Comparison of ENCODE assay signal across 19 cellular contexts in the genomic region with DNA sequence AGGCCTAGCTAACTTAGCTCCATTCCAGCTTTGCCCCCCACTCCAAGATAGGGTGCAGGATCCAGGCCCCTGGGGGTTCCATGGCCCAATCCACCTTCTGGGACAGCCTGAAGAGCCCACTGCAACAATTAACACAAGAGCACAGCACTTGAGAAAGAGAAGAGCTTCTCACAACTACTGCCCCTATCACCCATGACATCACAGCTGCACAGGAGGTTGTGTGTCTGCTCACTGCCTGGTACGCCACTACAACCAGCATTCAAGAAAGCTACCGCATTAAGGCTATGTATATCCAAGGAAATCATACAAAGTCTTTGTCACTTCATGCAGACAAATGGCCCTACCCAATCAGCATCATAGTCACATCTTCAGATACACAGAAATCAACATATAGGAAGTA.
DNase-seq lines count a peak whose midpoint lies in the region; ATAC-seq and TF ChIP-seq lines count a peak whose summit lies in the region.
"Had no signal": no experiment of that assay in that cellular context is flagged by ENCODE, and none has a peak within 500 bp of the region (broad histone marks: within the 10 kb centered on the region; RNA-seq: fewer than 3 reads in every experiment).

No MANE protein-coding gene starts in this region.

- H3K9ac ChIP-seq in H9 (ENCODE audit: extremely low read depth, insufficient read length, low read length), result no peak overlapping the region

- no peak overlapping the region for H3K56ac ChIP-seq in H9 (ENCODE audit: insufficient read length, low read depth, low read length)

- no peak overlapping the region for H2AFZ ChIP-seq in H9 (ENCODE audit: low read length)

- no peak overlapping the region for H3K4ac ChIP-seq in H9 (ENCODE audit: low read depth, low read length)

- no CpG with 5 or more reads among the region's 2 CpGs for WGBS in H9 (ENCODE audit: extremely low coverage, insufficient read length, low lambda C conversion rate)
- 95 to 97% methylated on average over 2 of the region's 2 CpGs for WGBS in aorta, 2 donors

- no peak overlapping the region for H2BK120ac ChIP-seq in H9 (ENCODE audit: low read depth, low read length, poor library complexity, severe bottlenecking)

- H3K4me1 Mint-ChIP-seq in CD4-positive, alpha-beta T cell (ENCODE audit: low read depth), result peaks cover 52% of the 10 kb centered on the region
- peaks cover 23 to 30% of the 10 kb centered on the region in 2 experiments for H3K4me1 Mint-ChIP-seq in H9
- H3K4me1 Mint-ChIP-seq in T-helper 17 cell, result peaks cover 37% of the 10 kb centered on the region
- peaks cover 39% of the 10 kb centered on the region for H3K4me1 Mint-ChIP-seq in memory B cell
- H3K4me1 Mint-ChIP-seq in activated naive CD4-positive, alpha-beta T cell treated with anti-CD3 and anti-CD28 coated beads, Interleukin-2, amount 10 ng/mL, durations not matched to agents 7 days and 5 days, result peaks cover 39% of the 10 kb centered on the region

- peaks cover 11% of the 10 kb centered on the region; the same call in 1 of the 2 replicates for H3K4me1 ChIP-seq in H9 (ENCODE audit: insufficient read depth, low read length)
- no peaks in the 10 kb centered on the region for H3K4me1 ChIP-seq in aorta (ENCODE audit: control insufficient read depth in 1 of 2, insufficient read depth in 2 of 2, low read length in 2 of 2)

- no peak overlapping the region for H3K14ac ChIP-seq in H9 (ENCODE audit: insufficient read depth, low read length)

- no peak for TF ChIP-seq CTCF in CD4-positive, alpha-beta T cell (IDR thresholded peaks at IDR 0.05)
- TF ChIP-seq CTCF in H9 (conservative IDR thresholded peaks at IDR 0.05) (no peak), GM10248 (IDR thresholded peaks at IDR 0.05; ENCODE audit: control extremely low read depth, extremely low read depth, low read depth, missing control alignments) (no peak)

- H4K20me1 ChIP-seq in H9 (ENCODE audit: control insufficient read depth, insufficient read depth, insufficient read length), result no peaks in the 10 kb centered on the region

- POLR2A ChIA-PET in CD4-positive, alpha-beta T cell (lab: Charles Lee), result interaction anchor here (2.8 kb wide), 1 partner anchor 15 kb away, joined by 11 read pairs; no protein-coding TSS in a partner anchor
- POLR2A ChIA-PET in GM10248 (lab: Yijun Ruan, JAX), result no interaction called here

- H3K36me3 Mint-ChIP-seq in CD4-positive, alpha-beta T cell (ENCODE audit: low read depth), result peaks cover 30% of the 10 kb centered on the region
- no peaks in the 10 kb centered on the region; a peak in 1 of 7 replicates for H3K36me3 Mint-ChIP-seq in H9 (ENCODE audit: insufficient read depth in 1 of 3, low read depth in 3 of 3)
- peaks cover 7% of the 10 kb centered on the region for H3K36me3 Mint-ChIP-seq in T-helper 17 cell (ENCODE audit: low read depth)
- peaks cover 7% of the 10 kb centered on the region for H3K36me3 Mint-ChIP-seq in memory B cell
- H3K36me3 Mint-ChIP-seq in activated naive CD4-positive, alpha-beta T cell treated with anti-CD3 and anti-CD28 coated beads, Interleukin-2, amount 10 ng/mL, durations not matched to agents 7 days and 5 days, result peaks cover 2% of the 10 kb centered on the region

- no peaks in the 10 kb centered on the region for H3K27me3 Mint-ChIP-seq in CD4-positive, alpha-beta T cell
- H3K27me3 Mint-ChIP-seq in H9 (ENCODE audit: low read depth) (no peaks in the 10 kb centered on the region), T-helper 17 cell (no peaks in the 10 kb centered on the region), memory B cell (no peaks in the 10 kb centered on the region)
- H3K27me3 Mint-ChIP-seq in activated naive CD4-positive, alpha-beta T cell treated with anti-CD3 and anti-CD28 coated beads, Interleukin-2, amount 10 ng/mL, durations not matched to agents 7 days and 5 days, result no peaks in the 10 kb centered on the region
- H3K27me3 Mint-ChIP-seq: activated CD4-positive, alpha-beta T cell treated with anti-CD3 and anti-CD28 coated beads for 36 hours; activated CD8-positive, alpha-beta memory T cell treated with anti-CD3 and anti-CD28 coated beads, Interleukin-2, amount 10 ng/mL, durations not matched to agents 7 days and 5 days had no signal

- H3K9me3 Mint-ChIP-seq in CD4-positive, alpha-beta T cell, result peaks cover 4% of the 10 kb centered on the region
- no peaks in the 10 kb centered on the region for H3K9me3 Mint-ChIP-seq in H9
- H3K9me3 Mint-ChIP-seq in memory B cell, result peaks cover 3% of the 10 kb centered on the region
- H3K9me3 Mint-ChIP-seq in activated naive CD4-positive, alpha-beta T cell treated with anti-CD3 and anti-CD28 coated beads, Interleukin-2, amount 10 ng/mL, durations not matched to agents 7 days and 5 days, result no peaks in the 10 kb centered on the region

- H2AK5ac ChIP-seq in H9 (ENCODE audit: insufficient read length, low read length), result no peak overlapping the region

- no peak overlapping the region for H2BK5ac ChIP-seq in H9 (ENCODE audit: insufficient read length, low read length)

- H3K4me2 ChIP-seq in H9 (ENCODE audit: insufficient read depth, insufficient read length, low read length), result peak overlapping the region; percentile 13

- H3T11ph ChIP-seq in H9 (ENCODE audit: low read length), result no peak overlapping the region

- H3K79me2 ChIP-seq in H9 (ENCODE audit: insufficient read depth, low read length), result no peaks in the 10 kb centered on the region; the same call in 1 of the 2 replicates

- H3K27me3 ChIP-seq in CD4-positive, alpha-beta T cell (ENCODE audit: control insufficient read depth, insufficient read depth, low read length), result no peaks in the 10 kb centered on the region
- H3K27me3 ChIP-seq in H9 (ENCODE audit: insufficient read depth, low read length) (no peaks in the 10 kb centered on the region), aorta (ENCODE audit: control insufficient read depth in 1 of 2, insufficient read depth in 2 of 2, low read length in 1 of 2) (no peaks in the 10 kb centered on the region)
- H3K27me3 ChIP-seq: gastroesophageal sphincter, MG63 had no signal

- no peak for ATAC-seq in CD4-positive, alpha-beta T cell (ENCODE audit: poor library complexity)
- ATAC-seq in T-helper 17 cell (no peak), memory B cell (ENCODE audit: low read depth) (no peak), GM18505 (IDR thresholded peaks at IDR 0.05; ENCODE audit: unreplicated experiment) (no peak), aorta (ENCODE audit: low FRiP score) (no peak)

- H4K5ac ChIP-seq in H9 (ENCODE audit: insufficient read length, low read depth, low read length), result no peak overlapping the region

- no peaks in the 10 kb centered on the region for H3K36me3 ChIP-seq in aorta (ENCODE audit: control insufficient read depth in 1 of 2, insufficient read depth in 2 of 2, low read length in 1 of 2)
- H3K36me3 ChIP-seq: gastroesophageal sphincter, MG63 had no signal

- no peak overlapping the region for H4K8ac ChIP-seq in H9 (replicated peaks; ENCODE audit: insufficient read length, low read depth, low read length)

- no peaks in the 10 kb centered on the region for H3K23me2 ChIP-seq in H9 (ENCODE audit: insufficient read length, low read depth, low read length, poor library complexity, severe bottlenecking)

- no peak overlapping the region for H2BK15ac ChIP-seq in H9 (ENCODE audit: low read depth, low read length)

- H2BK12ac ChIP-seq in H9 (ENCODE audit: insufficient read length, low read depth, low read length), result no peak overlapping the region

- no peak for TF ChIP-seq POLR2A in GM18505 (IDR thresholded peaks at IDR 0.05; ENCODE audit: borderline replicate concordance, extremely low read depth, insufficient read depth, insufficient read length)

- H3K4me3 ChIP-seq in aorta (ENCODE audit: low read length in 2 of 2), result no peak overlapping the region
- H3K4me3 ChIP-seq: gastroesophageal sphincter, MG63, psoas muscle had no signal

- no peaks in the 10 kb centered on the region for H3K79me1 ChIP-seq in H9 (ENCODE audit: insufficient read depth, low read depth, low read length, poor library complexity, severe bottlenecking)

- H3K27ac ChIP-seq in CD4-positive, alpha-beta T cell (ENCODE audit: low read depth, low read length), result no peak overlapping the region
- H3K27ac ChIP-seq in H9 (ENCODE audit: insufficient read length, low read depth, low read length), result no peak overlapping the region
- no peak overlapping the region for H3K27ac ChIP-seq in aorta (ENCODE audit: low read depth in 1 of 2, low read length in 2 of 2)
- H3K27ac ChIP-seq: gastroesophageal sphincter, HL-60, psoas muscle had no signal

- H3K4me3 Mint-ChIP-seq in CD4-positive, alpha-beta T cell, result no peak overlapping the region
- H3K4me3 Mint-ChIP-seq in H9, result no peak overlapping the region
- peak overlapping the region; percentile 21 for H3K4me3 Mint-ChIP-seq in T-helper 17 cell
- H3K4me3 Mint-ChIP-seq in memory B cell, result no peak overlapping the region
- no peak overlapping the region for H3K4me3 Mint-ChIP-seq in activated naive CD4-positive, alpha-beta T cell treated with anti-CD3 and anti-CD28 coated beads, Interleukin-2, amount 10 ng/mL, durations not matched to agents 7 days and 5 days
- H3K4me3 Mint-ChIP-seq: activated CD4-positive, alpha-beta T cell treated with anti-CD3 and anti-CD28 coated beads for 36 hours; activated CD8-positive, alpha-beta memory T cell treated with anti-CD3 and anti-CD28 coated beads, Interleukin-2, amount 10 ng/mL, durations not matched to agents 7 days and 5 days; activated T-helper 1 cell treated with anti-CD3 and anti-CD28 coated beads, Interleukin-12 subunit alpha, Interleukin-12 subunit beta, Interleukin-2, Interleukin-4 antibody, amounts not matched to agents 30 ng/mL and 10 ng/mL and 1 ng/mL, durations not matched to agents 14 hours and 24 hours and 36 hours had no signal

- CTCF ChIA-PET in CD4-positive, alpha-beta T cell (lab: Charles Lee), result interaction anchor here (0.8 kb wide), 1 partner anchor 20 kb away, joined by 3 read pairs; no protein-coding TSS in a partner anchor
- CTCF ChIA-PET in activated naive CD4-positive, alpha-beta T cell treated with anti-CD3 and anti-CD28 coated beads, Interleukin-2, amount 10 ng/mL, durations not matched to agents 7 days and 5 days (lab: Charles Lee), result interaction anchor here (0.9 to 1.7 kb wide), 7 partner anchors 13 to 268 kb away, joined by 3 to 4 read pairs (median 4); partner anchors contain the start of gene MYO5A
- CTCF ChIA-PET in GM10248 (lab: Yijun Ruan, JAX), result interaction anchor here (0.8 to 2.4 kb wide), 13 partner anchors 9 to 313 kb away, joined by 3 to 12 read pairs (median 4); no protein-coding TSS in a partner anchor

- intact Hi-C loops in CD4-positive, alpha-beta T cell (cut with DNase I, micrococcal nuclease), result loop anchor here in 1 of 2 experiments (10.0 kb wide), 1 partner anchor 58 kb away; the partner anchor contains the start of gene MYO5A
- intact Hi-C loops in aorta (cut with DNase I), result no loop called here

- DNase-seq in CD4-positive, alpha-beta T cell, result no peak
- DNase-seq in H9 (no peak), T-helper 17 cell (no peak), memory B cell (ENCODE audit: low spot score in 2 of 2) (no peak), aorta (no peak), GM10248 (ENCODE audit: extremely low spot score) (no peak)
- DNase-seq in activated naive CD4-positive, alpha-beta T cell treated with anti-CD3 and anti-CD28 coated beads, Interleukin-2, amount 10 ng/mL, durations not matched to agents 7 days and 5 days, result no peak
- DNase-seq: cerebellar nuclear complex, kidney glomerular epithelial cell, MG63, NCI-H1417 treated with DMSO at 0.1 percent for 48 hours, NCI-H510A had no signal

- no peak overlapping the region for H4K91ac ChIP-seq in H9 (ENCODE audit: insufficient read length, low read depth, low read length)

- no peaks in the 10 kb centered on the region for H3K9me3 ChIP-seq in CD4-positive, alpha-beta T cell (ENCODE audit: control insufficient read depth, low read length)
- H3K9me3 ChIP-seq in H9 (ENCODE audit: control insufficient read depth, low read depth, low read length), result no peaks in the 10 kb centered on the region
- peaks cover 2% of the 10 kb centered on the region for H3K9me3 ChIP-seq in T-helper 17 cell (ENCODE audit: control insufficient read depth, low read length, poor library complexity, severe bottlenecking)
- H3K9me3 ChIP-seq in aorta (ENCODE audit: control insufficient read depth, low read length), result peaks cover 2% of the 10 kb centered on the region
- H3K9me3 ChIP-seq: psoas muscle had no signal

- H3K23ac ChIP-seq in H9 (ENCODE audit: insufficient read length, low read depth, low read length), result no peak overlapping the region

- H3K27ac Mint-ChIP-seq in CD4-positive, alpha-beta T cell, result peak overlapping the region; percentile 77
- peak overlapping the region in 2 of 3 experiments; percentile 3 to 93; a peak in 3 of 7 replicates for H3K27ac Mint-ChIP-seq in H9
- H3K27ac Mint-ChIP-seq in T-helper 17 cell, result peak overlapping the region; percentile 99
- peak overlapping the region; percentile 22 for H3K27ac Mint-ChIP-seq in memory B cell
- H3K27ac Mint-ChIP-seq in activated naive CD4-positive, alpha-beta T cell treated with anti-CD3 and anti-CD28 coated beads, Interleukin-2, amount 10 ng/mL, durations not matched to agents 7 days and 5 days, result no peak overlapping the region
- H3K27ac Mint-ChIP-seq: activated CD4-positive, alpha-beta T cell treated with anti-CD3 and anti-CD28 coated beads for 36 hours; activated T-helper 1 cell treated with anti-CD3 and anti-CD28 coated beads, Interleukin-12 subunit alpha, Interleukin-12 subunit beta, Interleukin-2, Interleukin-4 antibody, amounts not matched to agents 30 ng/mL and 10 ng/mL and 1 ng/mL, durations not matched to agents 14 hours and 24 hours and 36 hours had no signal

- no peak overlapping the region for H3K18ac ChIP-seq in H9 (ENCODE audit: insufficient read length, low read depth, low read length)

- H2BK20ac ChIP-seq in H9 (ENCODE audit: low read depth, low read length, poor library complexity, severe bottlenecking), result no peak overlapping the region
